In the genomic region with DNA sequence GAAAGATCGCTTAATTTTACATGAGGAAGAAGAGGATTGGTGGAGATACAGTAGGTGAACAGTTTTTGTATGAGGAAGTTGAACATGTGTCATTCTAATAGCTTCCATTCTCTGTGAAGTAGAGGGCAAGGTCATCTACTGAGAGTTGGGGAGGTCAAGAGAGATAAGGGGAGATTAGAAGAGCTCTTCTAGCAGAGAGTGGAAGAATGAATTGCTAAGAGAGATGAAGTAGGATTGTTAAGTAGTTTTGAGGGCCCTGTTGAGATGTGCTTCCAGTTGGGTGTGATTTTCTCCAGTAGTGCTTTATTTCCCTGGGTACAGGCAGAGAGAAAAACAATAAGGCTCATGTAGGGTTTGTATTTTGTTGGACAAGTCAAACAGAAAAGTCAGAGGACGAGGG, we compare ENCODE assay signal across 22 cellular contexts. TPM values are rescaled to one million over a fixed set of nuclear protein-coding genes. Genes with fewer than 3 reads are reported as not detected.
DNase-seq lines count a peak whose midpoint lies in the region; ATAC-seq and TF ChIP-seq lines count a peak whose summit lies in the region.
"Had no signal": no experiment of that assay in that cellular context is flagged by ENCODE, and none has a peak within 500 bp of the region (broad histone marks: within the 10 kb centered on the region; RNA-seq: fewer than 3 reads in every experiment).

No MANE protein-coding gene starts in this region.

- no peak overlapping the region for H3K4me3 Mint-ChIP-seq in activated CD4-positive, alpha-beta T cell treated with anti-CD3 and anti-CD28 coated beads for 36 hours
- no peak overlapping the region for H3K4me3 Mint-ChIP-seq in CD4-positive, alpha-beta memory T cell
- H3K4me3 Mint-ChIP-seq in T-helper 17 cell = no peak overlapping the region
- no peak overlapping the region for H3K4me3 Mint-ChIP-seq in stimulated activated naive B cell treated with anti-CD40 and anti-IgM and Interleukin-4, amounts not matched to agents 10 μg/mL and 1 μg/mL and 100 μg/mL, for 72 hours
- H3K4me3 Mint-ChIP-seq: H9 had no signal

- peaks cover 60% of the 10 kb centered on the region for H3K4me1 Mint-ChIP-seq in activated CD4-positive, alpha-beta T cell treated with anti-CD3 and anti-CD28 coated beads for 36 hours
- H3K4me1 Mint-ChIP-seq in CD4-positive, alpha-beta memory T cell = peaks cover 47 to 80% (median 65%) of the 10 kb centered on the region in 4 donors
- H3K4me1 Mint-ChIP-seq in T-helper 17 cell = peaks cover 48% of the 10 kb centered on the region
- H3K4me1 Mint-ChIP-seq in stimulated activated naive B cell treated with anti-CD40 and anti-IgM and Interleukin-4, amounts not matched to agents 10 μg/mL and 1 μg/mL and 100 μg/mL, for 72 hours = peaks cover 25 to 49% of the 10 kb centered on the region in 2 donors

- peaks cover 37% of the 10 kb centered on the region for H3K36me3 Mint-ChIP-seq in activated CD4-positive, alpha-beta T cell treated with anti-CD3 and anti-CD28 coated beads for 36 hours (ENCODE audit: low read depth)
- H3K36me3 Mint-ChIP-seq in CD4-positive, alpha-beta memory T cell = peaks cover 12 to 38% of the 10 kb centered on the region in 2 donors
- peaks cover 10% of the 10 kb centered on the region for H3K36me3 Mint-ChIP-seq in T-helper 17 cell (ENCODE audit: low read depth)
- H3K36me3 Mint-ChIP-seq in stimulated activated naive B cell treated with anti-CD40 and anti-IgM and Interleukin-4, amounts not matched to agents 10 μg/mL and 1 μg/mL and 100 μg/mL, for 72 hours = peaks cover 20 to 37% of the 10 kb centered on the region in 2 donors

- H3K9me3 Mint-ChIP-seq in activated CD4-positive, alpha-beta T cell treated with anti-CD3 and anti-CD28 coated beads for 36 hours (ENCODE audit: low read depth) = no peaks in the 10 kb centered on the region
- no peaks in the 10 kb centered on the region for H3K9me3 Mint-ChIP-seq in CD4-positive, alpha-beta memory T cell
- no peaks in the 10 kb centered on the region for H3K9me3 Mint-ChIP-seq in stimulated activated naive B cell treated with anti-CD40 and anti-IgM and Interleukin-4, amounts not matched to agents 10 μg/mL and 1 μg/mL and 100 μg/mL, for 72 hours
- H3K9me3 Mint-ChIP-seq: H9 had no signal

- no peaks in the 10 kb centered on the region for H3K27me3 Mint-ChIP-seq in activated CD4-positive, alpha-beta T cell treated with anti-CD3 and anti-CD28 coated beads for 36 hours
- no peaks in the 10 kb centered on the region for H3K27me3 Mint-ChIP-seq in CD4-positive, alpha-beta memory T cell
- no peaks in the 10 kb centered on the region for H3K27me3 Mint-ChIP-seq in T-helper 17 cell
- no peaks in the 10 kb centered on the region for H3K27me3 Mint-ChIP-seq in stimulated activated naive B cell treated with anti-CD40 and anti-IgM and Interleukin-4, amounts not matched to agents 10 μg/mL and 1 μg/mL and 100 μg/mL, for 72 hours

- H3K27me3 ChIP-seq in CD4-positive, alpha-beta memory T cell (ENCODE audit: insufficient read depth, low read length) = no peaks in the 10 kb centered on the region
- H3K27me3 ChIP-seq in left lung = no peaks in the 10 kb centered on the region

- CTCF ChIA-PET in activated CD4-positive, alpha-beta T cell treated with anti-CD3 and anti-CD28 coated beads for 36 hours (lab: Charles Lee) = interaction anchor here (1.3 kb wide), 1 partner anchor 13 kb away, joined by 3 read pairs; no protein-coding TSS in a partner anchor
- CTCF ChIA-PET in CD4-positive, alpha-beta memory T cell (lab: Charles Lee; ENCODE audit: partially characterized antibody) = no interaction called here

- no peak for TF ChIP-seq CTCF in left lung (IDR thresholded peaks at IDR 0.05)

- H3K9me3 ChIP-seq in CD4-positive, alpha-beta memory T cell (ENCODE audit: control insufficient read depth in 1 of 2, low read length in 2 of 2) = no peaks in the 10 kb centered on the region
- H3K9me3 ChIP-seq in T-helper 17 cell (ENCODE audit: control insufficient read depth, low read length, poor library complexity, severe bottlenecking) (no peaks in the 10 kb centered on the region), left lung (no peaks in the 10 kb centered on the region)

- POLR2A ChIA-PET in activated CD4-positive, alpha-beta T cell treated with anti-CD3 and anti-CD28 coated beads for 36 hours (lab: Charles Lee) = no interaction called here
- POLR2A ChIA-PET in CD4-positive, alpha-beta memory T cell (lab: Charles Lee; ENCODE audit: partially characterized antibody) = no interaction called here

- no peak overlapping the region for H3K27ac ChIP-seq in CD4-positive, alpha-beta memory T cell (ENCODE audit: low read depth, low read length)
- H3K27ac ChIP-seq in left lung = no peak overlapping the region
- H3K27ac ChIP-seq: 22Rv1, C4-2B had no signal

- ATAC-seq in activated CD4-positive, alpha-beta T cell treated with anti-CD3 and anti-CD28 coated beads for 36 hours = no peak
- no peak for ATAC-seq in T-helper 17 cell
- ATAC-seq in left lung = peak; percentile 85
- ATAC-seq in stimulated activated naive B cell treated with anti-CD40 and anti-IgM and Interleukin-4, amounts not matched to agents 10 μg/mL and 1 μg/mL and 100 μg/mL, for 72 hours (replicated peaks) = no peak
- ATAC-seq: SK-N-SH treated with all-trans-retinoic acid at 6 μM for 48 hours had no signal

- peaks cover 39% of the 10 kb centered on the region for H3K4me1 ChIP-seq in CD4-positive, alpha-beta memory T cell (ENCODE audit: insufficient read depth, low read length)
- peaks cover 5 to 36% of the 10 kb centered on the region in 2 donors for H3K4me1 ChIP-seq in left lung

- peak overlapping the region; percentile 13 for H3K27ac Mint-ChIP-seq in activated CD4-positive, alpha-beta T cell treated with anti-CD3 and anti-CD28 coated beads for 36 hours
- peak overlapping the region in 4 of 7 donors; percentile 6 to 57 (median 30) for H3K27ac Mint-ChIP-seq in CD4-positive, alpha-beta memory T cell
- H3K27ac Mint-ChIP-seq in T-helper 17 cell = peak overlapping the region; percentile 82
- H3K27ac Mint-ChIP-seq in stimulated activated naive B cell treated with anti-CD40 and anti-IgM and Interleukin-4, amounts not matched to agents 10 μg/mL and 1 μg/mL and 100 μg/mL, for 72 hours = no peak overlapping the region
- H3K27ac Mint-ChIP-seq: H9 had no signal

- H3K36me3 ChIP-seq in CD4-positive, alpha-beta memory T cell (ENCODE audit: insufficient read depth, low read length) = peaks cover 9% of the 10 kb centered on the region
- H3K36me3 ChIP-seq in left lung = peaks cover 0 to 20% of the 10 kb centered on the region in 2 donors

- intact Hi-C loops in activated CD4-positive, alpha-beta T cell treated with anti-CD3 and anti-CD28 coated beads for 36 hours (cut with DNase I, micrococcal nuclease) = loop anchor here in 1 of 2 experiments (10.0 kb wide), 1 partner anchor 713 kb away; no protein-coding TSS in a partner anchor
- intact Hi-C loops in CD4-positive, alpha-beta memory T cell (cut with micrococcal nuclease) = loop anchor here (10.0 kb wide), 1 partner anchor 683 kb away; the partner anchor contains the start of gene MB21D2
- intact Hi-C loops in left lung (cut with DNase I) = no loop called here

- DNase-seq in activated CD4-positive, alpha-beta T cell treated with anti-CD3 and anti-CD28 coated beads for 36 hours = no peak
- DNase-seq in activated CD4-positive, alpha-beta T cell treated with anti-CD3 and anti-CD28 coated beads, Interleukin-2, amount 50 U/mL, for 1 hour = no peak
- DNase-seq in CD4-positive, alpha-beta memory T cell = no peak
- DNase-seq in T-helper 17 cell = no peak
- no peak for DNase-seq in left lung
- no peak for DNase-seq in stimulated activated naive B cell treated with anti-CD40 and anti-IgM and Interleukin-4, amounts not matched to agents 10 μg/mL and 1 μg/mL and 100 μg/mL, for 72 hours
- no peak for DNase-seq in H4 (ENCODE audit: low spot score)
- DNase-seq in NCI-H446 (lab: John Stamatoyannopoulos, UW) = no peak
- DNase-seq: AML-193, COR-L47, DMS 273 treated with DMSO at 0.1 percent for 48 hours, GF-D8, H9, NCI-H1105, NCI-H2081, NCI-H510A, NCI-H774, RPMI8226, SHP77 treated with DMSO at 0.1 percent for 48 hours had no signal

- H3K4me3 ChIP-seq in CD4-positive, alpha-beta memory T cell (ENCODE audit: low read length in 2 of 2) = no peak overlapping the region
- no peak overlapping the region for H3K4me3 ChIP-seq in left lung

RNA-seq across cellular contexts. Expression of gene OPA1, which starts 5.2 kb away (rescaled TPM):
- total RNA-seq in activated CD4-positive, alpha-beta T cell treated with anti-CD3 and anti-CD28 coated beads for 36 hours = 100 to 1,000 TPM in 1 of 2 experiments, 10 to 100 TPM in 1; 94.9 to 115 TPM
- 10 to 100 TPM; 51.5 to 59.8 TPM for total RNA-seq in CD4-positive, alpha-beta memory T cell
- polyA plus RNA-seq in CD4-positive, alpha-beta memory T cell = 10 to 100 TPM; 19.8 to 28.3 TPM
- total RNA-seq in T-helper 17 cell = 10 to 100 TPM; 49.3 to 58.9 TPM
- 10 to 100 TPM; 45.3 to 48.3 TPM for total RNA-seq in left lung
- total RNA-seq in H4 (2014; rRNA removed; shearing (Covaris generic)) = 51.9 and 53.6 TPM in 2 replicates

RNA-seq across cellular contexts. Expression of gene ATP13A4, which starts 43.5 kb away (rescaled TPM):
- 1 to 10 TPM; 1.1 to 3.3 TPM for total RNA-seq in activated CD4-positive, alpha-beta T cell treated with anti-CD3 and anti-CD28 coated beads for 36 hours
- 1 to 10 TPM; 2.3 to 3.0 TPM for total RNA-seq in CD4-positive, alpha-beta memory T cell
- under 1 TPM in 1 of 2 donors, not detected in 1; 0.25 TPM for polyA plus RNA-seq in CD4-positive, alpha-beta memory T cell
- total RNA-seq in T-helper 17 cell = 1 to 10 TPM; 1.2 to 3.5 TPM
- 100 to 1,000 TPM in 1 of 2 donors, 10 to 100 TPM in 1; 74.1 to 262 TPM for total RNA-seq in left lung
- 0.02 TPM in 1 of 2 replicates, not detected in the other for total RNA-seq in H4 (2014; rRNA removed; shearing (Covaris generic))

Comparison
In these comparisons a context has a peak if more than half of its experiments do, and no peak if none do; other contexts are left out.
1. RNA of gene ATP13A4, which starts 43.5 kb away (total RNA-seq): 74.1 to 262 TPM in left lung; 1.2 to 3.5 TPM in T-helper 17 cell, 1.1 to 3.3 TPM in activated CD4-positive, alpha-beta T cell treated with anti-CD3 and anti-CD28 coated beads for 36 hours, 2.3 to 3.0 TPM in CD4-positive, alpha-beta memory T cell and 0.02 TPM in H4; every median in the first group is over 10 times any median in the second.